In genomic region chr9:77649109-77649812, GRCh38 we compare ENCODE assay signal across 8 cellular contexts. TPM values are rescaled to one million over a fixed set of nuclear protein-coding genes. Genes with fewer than 3 reads are reported as not detected.
DNase-seq lines count a peak whose midpoint lies in the region; ATAC-seq, FAIRE-seq and TF ChIP-seq lines count a peak whose summit lies in the region.

No MANE protein-coding gene starts in this region.

- H3K9me3 Mint-ChIP-seq in naive B cell: no peaks in the 10 kb centered on the region

- H3K27ac Mint-ChIP-seq in naive B cell: no peak overlapping the region

- no peak overlapping the region for H3K4ac ChIP-seq in H1 (replicated peaks; ENCODE audit: insufficient read length, low read depth, low read length)

- H2BK5ac ChIP-seq in H1 (ENCODE audit: low read depth, low read length): no peak overlapping the region; the same call in 1 of the 2 replicates

- no peak for TF ChIP-seq EP300 in H1 (IDR thresholded peaks at IDR 0.05; ENCODE audit: borderline replicate concordance in 1 of 2, low read depth in 2 of 2, low read length in 2 of 2)

- peak overlapping the region; percentile 47 to 79 (median 75); a peak in 6 of 8 replicates for H3K4me3 ChIP-seq in H1 (ENCODE audit: extremely low read depth in 1 of 4, insufficient read depth in 2 of 4, low read depth in 3 of 4, low read length in 4 of 4)

- no peak overlapping the region for H4K91ac ChIP-seq in H1 (replicated peaks; ENCODE audit: insufficient read length, low read length)

- H3K27me3 ChIP-seq in H1 (replicated peaks in 1 of 4; ENCODE audit: control insufficient read depth in 3 of 4, extremely low read depth in 1 of 4, insufficient read depth in 3 of 4, low read length in 3 of 4): peaks cover 6 to 32% (median 21%) of the 10 kb centered on the region in 4 experiments

- no peak overlapping the region for H2BK120ac ChIP-seq in H1 (replicated peaks; ENCODE audit: low read depth, low read length)

- H3K23me2 ChIP-seq in H1 (ENCODE audit: low read depth, low read length): peaks cover 19% of the 10 kb centered on the region

- no peaks in the 10 kb centered on the region for H3K79me1 ChIP-seq in H1 (ENCODE audit: low read depth, low read length)

- no peak overlapping the region for H2AK5ac ChIP-seq in H1 (ENCODE audit: low read depth, low read length)

- no peaks in the 10 kb centered on the region for H3K79me2 ChIP-seq in H1 (ENCODE audit: control insufficient read depth in 1 of 2, insufficient read depth in 2 of 2, low read length in 2 of 2)

- H3K23ac ChIP-seq in H1 (ENCODE audit: insufficient read length): no peak overlapping the region

- no peak overlapping the region for H3K9ac ChIP-seq in H1 (replicated peaks in 1 of 4; ENCODE audit: extremely low read depth in 1 of 4, low read depth in 3 of 4, low read length in 3 of 4)

- no peak overlapping the region for H3K27ac ChIP-seq in H1 (ENCODE audit: low read depth, low read length)

- H2BK15ac ChIP-seq in H1 (ENCODE audit: low read length): no peak overlapping the region

- CTCF ChIA-PET in H1 (lab: Charles Lee; ENCODE audit: partially characterized antibody): interaction anchor here (0.6 to 7.9 kb wide), 25 partner anchors 10 to 214 kb away, joined by 3 to 102 read pairs (median 5); no protein-coding TSS in a partner anchor

- H2AFZ ChIP-seq in H1 (ENCODE audit: low read length): 0 out of 2 replicates have a peak overlapping the region, but pooled peaks have one; percentile 94

- H3K4me1 Mint-ChIP-seq in naive B cell: peaks cover 10 to 20% (median 16%) of the 10 kb centered on the region in 3 donors

- H4K5ac ChIP-seq in H1 (ENCODE audit: insufficient read length, low read depth, low read length): no peak overlapping the region

- H3K18ac ChIP-seq in H1 (ENCODE audit: extremely low read depth, low read length): no peak overlapping the region

- DNase-seq in EH (ENCODE audit: low read depth): peak; percentile 27
- peak; percentile 51 for DNase-seq in NCI-H2196 treated with DMSO at 0.1 percent for 48 hours (lab: John Stamatoyannopoulos, UW; ENCODE audit: unreplicated experiment)
- DNase-seq in H1 (ENCODE audit: low read depth in 1 of 2, low spot score in 2 of 2): no peak
- no peak for DNase-seq in naive B cell
- DNase-seq in activated CD8-positive, alpha-beta memory T cell treated with anti-CD3 and anti-CD28 coated beads, Interleukin-2, amount 50 U/mL, for 4 hours: no peak
- DNase-seq in stimulated activated CD4-positive, alpha-beta T cell treated with anti-CD3 and anti-CD28 coated beads, Interleukin-4, amount 100 ng/mL, for 1 hour: no peak

- peak overlapping the region; percentile 87 to 96 for H3K4me2 ChIP-seq in H1 (ENCODE audit: insufficient read depth in 1 of 2, low read depth in 2 of 2, low read length in 2 of 2)

- peaks cover 43 to 70% (median 47%) of the 10 kb centered on the region in 3 donors for H3K27me3 Mint-ChIP-seq in naive B cell

- peak; percentile 30 to 31; a peak in 3 of 4 replicates for TF ChIP-seq RAD21 in H1 (IDR thresholded peaks at IDR 0.05 in 1 of 2, conservative IDR thresholded peaks at IDR 0.05 in 1 of 2; ENCODE audit: low read depth in 2 of 2, low read length in 2 of 2)

- 0 out of 2 replicates have a peak overlapping the region, but pooled peaks have one; percentile 3 for H2BK20ac ChIP-seq in H1 (ENCODE audit: low read length)

- H3K36me3 Mint-ChIP-seq in naive B cell: no peaks in the 10 kb centered on the region

- peak in 1 of 2 donors; percentile 9 for ATAC-seq in naive B cell (ENCODE audit: low read depth in 2 of 2)
- ATAC-seq in GM18517 (IDR thresholded peaks at IDR 0.05; ENCODE audit: unreplicated experiment): no peak
- no peak for ATAC-seq in GM21529 (IDR thresholded peaks at IDR 0.05; ENCODE audit: unreplicated experiment)

- TF ChIP-seq POLR2A in H1 (IDR thresholded peaks at IDR 0.05; ENCODE audit: control extremely low read depth in 1 of 2, low read depth in 2 of 2, low read length in 2 of 2): no peak

- 40% methylated on average over 10 of the region's 10 CpGs; no CpG with 5 or more reads in 1 of the 2 experiments for WGBS in H1 (ENCODE audit: extremely low coverage in 1 of 2, insufficient coverage in 1 of 2, insufficient read length in 1 of 2, insufficient replicate concordance in 2 of 2, low coverage in 1 of 2, low lambda C conversion rate in 2 of 2, missing lambda C conversion rate in 1 of 2), 2 experiments

- 0 out of 2 replicates have a peak overlapping the region, but pooled peaks have one; percentile 74 for H4K8ac ChIP-seq in H1 (ENCODE audit: extremely low read depth, insufficient read depth, low read length)

- H2BK12ac ChIP-seq in H1 (ENCODE audit: low read depth, low read length): 0 out of 2 replicates have a peak overlapping the region, but pooled peaks have one; percentile 31

- POLR2A ChIA-PET in H1 (lab: Charles Lee; ENCODE audit: partially characterized antibody): interaction anchor here (1.3 to 1.5 kb wide), 2 partner anchors 14 to 131 kb away, joined by 3 to 4 read pairs; no protein-coding TSS in a partner anchor

- no peaks in the 10 kb centered on the region for H4K20me1 ChIP-seq in H1 (replicated peaks in 1 of 2; ENCODE audit: control insufficient read depth in 1 of 2, insufficient read depth in 2 of 2, low read length in 2 of 2)

- peak overlapping the region in 5 of 8 donors; percentile 16 to 69 (median 46) for H3K4me3 Mint-ChIP-seq in naive B cell

- FAIRE-seq in H1 (lab: Jason Lieb, UNC): peak; percentile 60

- H3K9me3 ChIP-seq in H1 (ENCODE audit: insufficient read depth in 2 of 2, low read depth in 1 of 2, low read length in 1 of 2): no peaks in the 10 kb centered on the region

- TF ChIP-seq CTCF in H1 (IDR thresholded peaks at IDR 0.05; ENCODE audit: control extremely low read depth in 1 of 3, insufficient read depth in 1 of 3, low read depth in 1 of 3, low read length in 3 of 3): peak in 1 of 3 experiments; percentile 34; a peak in 1 of 4 replicates

- no peak overlapping the region for H3K14ac ChIP-seq in H1 (ENCODE audit: insufficient read length)

- H3K4me1 ChIP-seq in H1 (replicated peaks in 1 of 4; ENCODE audit: control insufficient read depth in 3 of 4, insufficient read depth in 4 of 4, low read length in 3 of 4): peaks cover 0 to 17% (median 4%) of the 10 kb centered on the region in 4 experiments; a peak in 6 of 7 replicates

- H3K36me3 ChIP-seq in H1 (ENCODE audit: control insufficient read depth in 2 of 4, insufficient read depth in 4 of 4, low read length in 3 of 4): no peaks in the 10 kb centered on the region

- H3K56ac ChIP-seq in H1 (replicated peaks; ENCODE audit: insufficient read length, low read depth, low read length): no peak overlapping the region

TF ChIP-seq in H1, 55 proteins besides CTCF, POLR2A, EP300 and RAD21:
- peak; percentile 29; the same call in 1 of the 2 replicates for TF ChIP-seq CEBPB (IDR thresholded peaks at IDR 0.05; ENCODE audit: low read depth, low read length)
- TF ChIP-seq SP1 (IDR thresholded peaks at IDR 0.05; ENCODE audit: low read depth, low read length): no peak

RNA-seq across cellular contexts. Expression of gene GNA14, which starts 1.1 kb away (rescaled TPM):
- total RNA-seq in H1 (2021; fragmentation: NEBNext Ultra II Directional; extraction: Animal tissue kit (Norgen Biotek cat#: 25700)): 3.2 and 3.4 TPM in 2 replicates
- polyA plus RNA-seq in H1 (2011; rRNA removed) (3.8 and 6.3 TPM in 2 replicates), naive B cell (ENCODE audit: low read depth in 6 of 6) (not detected)
- polyA plus RNA-seq in H1 (2011; cell fraction: cytosol; rRNA removed): 4.3 TPM
- polyA plus RNA-seq in H1 (2011; cell fraction: nucleus; rRNA removed): 3.2 TPM
- polyA plus RNA-seq in H1 (2012, experiment 1 of 2): 4.8 to 6.9 TPM (median 5.5 TPM) in 4 replicates
- polyA plus RNA-seq in H1 (2012, experiment 2 of 2): 1.5 TPM
- polyA plus RNA-seq in H1 (2013, experiment 1 of 2): 11.6 TPM
- 11.7 TPM for polyA plus RNA-seq in H1 (2013, experiment 2 of 2)
- 5.0 and 7.8 TPM in 2 replicates for polyA minus RNA-seq in H1 (2011; rRNA and poly(A)+ RNA removed)
- 2.6 TPM for polyA minus RNA-seq in H1 (2011; cell fraction: cytosol; rRNA and poly(A)+ RNA removed)
- 4.8 TPM for polyA minus RNA-seq in H1 (2011; cell fraction: nucleus; rRNA and poly(A)+ RNA removed)

Comparison
In these comparisons a context has a peak if more than half of its experiments do, and no peak if none do; other contexts are left out.
1. DNase-seq: peak in EH (single experiment) and NCI-H2196 treated with DMSO at 0.1 percent for 48 hours (single experiment); none in H1 (0 of 2), naive B cell (single experiment), activated CD8-positive, alpha-beta memory T cell treated with anti-CD3 and anti-CD28 coated beads, Interleukin-2, amount 50 U/mL, for 4 hours (single experiment) and stimulated activated CD4-positive, alpha-beta T cell treated with anti-CD3 and anti-CD28 coated beads, Interleukin-4, amount 100 ng/mL, for 1 hour (single experiment).